Comparison of ENCODE assay signal across 1 cellular context in the genomic region with DNA sequence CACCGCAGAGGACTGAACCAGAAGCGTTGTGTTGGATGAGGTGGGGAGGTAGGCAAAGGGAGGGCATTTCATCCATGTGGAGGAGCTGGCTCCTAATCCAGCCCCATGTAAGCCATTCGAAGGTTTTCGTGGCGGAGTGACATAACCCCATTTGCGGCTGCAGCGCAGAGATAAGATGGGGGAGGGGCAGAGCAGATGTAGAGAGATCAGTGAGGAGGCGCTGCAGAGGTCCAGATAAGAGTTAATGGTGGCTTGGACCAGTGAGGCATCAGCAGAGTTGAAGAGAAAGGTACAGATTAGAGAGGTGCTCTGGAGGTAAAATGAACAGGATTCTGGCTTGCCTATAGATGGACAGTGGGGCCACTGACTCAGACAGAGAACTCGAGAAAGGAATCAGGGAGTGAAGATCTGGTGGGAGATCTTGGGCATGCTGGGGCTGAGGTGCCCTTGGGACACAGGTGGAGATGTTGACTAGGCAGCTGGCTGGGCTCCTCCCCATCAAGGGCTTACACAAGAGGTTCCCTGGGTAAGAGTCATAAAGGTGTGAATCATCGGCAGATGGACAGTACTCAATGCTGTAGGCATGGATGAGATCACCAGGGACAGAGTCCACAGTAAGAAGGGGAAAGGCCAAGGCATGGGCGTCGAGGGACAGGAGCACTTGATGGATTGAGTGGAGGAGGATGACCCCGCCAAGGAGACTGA.
TF ChIP-seq lines count a peak whose summit lies in the region.

No MANE protein-coding gene starts in this region.

TF ChIP-seq in K562, 482 proteins besides CTCF, POLR2A, EP300 and RAD21 (continued from another document and continues in another):
- TF ChIP-seq NR2F6 (CRISPR knock-in tag; IDR thresholded peaks at IDR 0.05) (no peak), MAFK (IDR thresholded peaks at IDR 0.05; ENCODE audit: low read length) (peak; percentile 54; the same call in 1 of the 2 replicates), ZNF778 (CRISPR knock-in tag; IDR thresholded peaks at IDR 0.05) (no peak), TFAM (CRISPR knock-in tag; conservative IDR thresholded peaks at IDR 0.05) (no peak), CBX3 (IDR thresholded peaks at IDR 0.05; ENCODE audit: borderline replicate concordance in 1 of 2, low read length in 2 of 2) (peak in 1 of 2 experiments; percentile 89; a peak in 2 of 3 replicates), MEF2A (IDR thresholded peaks at IDR 0.05; ENCODE audit: control insufficient read depth, low read depth, low read length) (peak; percentile 53; the same call in 1 of the 2 replicates), RB1 (IDR thresholded peaks at IDR 0.05; ENCODE audit: low read depth) (peak; percentile 92; the same call in 1 of the 2 replicates), HDGF (IDR thresholded peaks at IDR 0.05) (0 out of 2 replicates have a peak, but pooled peaks have one; percentile 80), RBM15 (IDR thresholded peaks at IDR 0.05; ENCODE audit: insufficient read depth, low read length) (no peak), CXXC5 (CRISPR knock-in tag; IDR thresholded peaks at IDR 0.05) (peak; percentile 98), ARID2 (IDR thresholded peaks at IDR 0.05) (peak; percentile 52; the same call in 1 of the 2 replicates), ZBTB17 (CRISPR knock-in tag; IDR thresholded peaks at IDR 0.05) (0 out of 2 replicates have a peak, but pooled peaks have one; percentile 42), PRPF4 (IDR thresholded peaks at IDR 0.05; ENCODE audit: insufficient read depth, low read depth, low read length, poor library complexity, severe bottlenecking) (no peak), BCOR (IDR thresholded peaks at IDR 0.05) (peak; percentile 100), CBX2 (IDR thresholded peaks at IDR 0.05; ENCODE audit: insufficient read depth, low read length, poor library complexity, severe bottlenecking) (no peak), SNAPC5 (CRISPR knock-in tag; IDR thresholded peaks at IDR 0.05) (no peak), NFE2L1 (tag; IDR thresholded peaks at IDR 0.05; ENCODE audit: borderline replicate concordance, low read depth) (no peak), ZNF212 (CRISPR knock-in tag; IDR thresholded peaks at IDR 0.05) (0 out of 2 replicates have a peak, but pooled peaks have one; percentile 3), JUNB (CRISPR knock-in tag; conservative IDR thresholded peaks at IDR 0.05) (no peak), ELF2 (CRISPR knock-in tag; IDR thresholded peaks at IDR 0.05) (no peak), CCNT2 (IDR thresholded peaks at IDR 0.05; ENCODE audit: borderline replicate concordance, extremely low read depth, insufficient read length, low read depth, low read length) (peak; percentile 97), ZZZ3 (IDR thresholded peaks at IDR 0.05) (no peak), RFX1 (IDR thresholded peaks at IDR 0.05) (no peak), ZNF79 (CRISPR knock-in tag; IDR thresholded peaks at IDR 0.05; ENCODE audit: low read depth) (0 out of 2 replicates have a peak, but pooled peaks have one; percentile 46), SAFB (IDR thresholded peaks at IDR 0.05; ENCODE audit: borderline replicate concordance, low read depth, low read length) (no peak), RAD51 (IDR thresholded peaks at IDR 0.05; ENCODE audit: borderline replicate concordance, low read depth) (peak; percentile 75; the same call in 1 of the 2 replicates), POLR3G (IDR thresholded peaks at IDR 0.05; ENCODE audit: extremely low read depth, insufficient read length, insufficient replicate concordance) (no peak), ZNF583 (CRISPR knock-in tag; IDR thresholded peaks at IDR 0.05) (peak; percentile 75), MTA3 (IDR thresholded peaks at IDR 0.05; ENCODE audit: borderline replicate concordance) (peak; percentile 96), NFYB (IDR thresholded peaks at IDR 0.05; ENCODE audit: extremely low read depth, insufficient read length) (no peak), ZNF717 (CRISPR knock-in tag; IDR thresholded peaks at IDR 0.05) (no peak), LCOR (CRISPR knock-in tag; IDR thresholded peaks at IDR 0.05) (peak; percentile 91), HIVEP1 (CRISPR knock-in tag; IDR thresholded peaks at IDR 0.05) (0 out of 2 replicates have a peak, but pooled peaks have one; percentile 19), PCBP2 (IDR thresholded peaks at IDR 0.05; ENCODE audit: low read depth, low read length, poor library complexity, severe bottlenecking) (no peak), POLR2AphosphoS5 (IDR thresholded peaks at IDR 0.05; ENCODE audit: control insufficient read depth, insufficient read depth, low read depth, low read length) (peak; percentile 100), HDAC2 (IDR thresholded peaks at IDR 0.05) (peak; percentile 100), ZNF316 (IDR thresholded peaks at IDR 0.05) (no peak), FOXJ3 (CRISPR knock-in tag; IDR thresholded peaks at IDR 0.05) (no peak), NUFIP1 (IDR thresholded peaks at IDR 0.05; ENCODE audit: partially characterized antibody) (peak; percentile 94)
- TF ChIP-seq, protein P1, sequence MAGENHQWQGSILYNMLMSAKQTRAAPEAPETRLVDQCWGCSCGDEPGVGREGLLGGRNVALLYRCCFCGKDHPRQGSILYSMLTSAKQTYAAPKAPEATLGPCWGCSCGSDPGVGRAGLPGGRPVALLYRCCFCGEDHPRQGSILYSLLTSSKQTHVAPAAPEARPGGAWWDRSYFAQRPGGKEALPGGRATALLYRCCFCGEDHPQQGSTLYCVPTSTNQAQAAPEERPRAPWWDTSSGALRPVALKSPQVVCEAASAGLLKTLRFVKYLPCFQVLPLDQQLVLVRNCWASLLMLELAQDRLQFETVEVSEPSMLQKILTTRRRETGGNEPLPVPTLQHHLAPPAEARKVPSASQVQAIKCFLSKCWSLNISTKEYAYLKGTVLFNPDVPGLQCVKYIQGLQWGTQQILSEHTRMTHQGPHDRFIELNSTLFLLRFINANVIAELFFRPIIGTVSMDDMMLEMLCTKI (IDR thresholded peaks at IDR 0.05; ENCODE audit: partially characterized antibody): no peak
- TF ChIP-seq, protein P2, sequence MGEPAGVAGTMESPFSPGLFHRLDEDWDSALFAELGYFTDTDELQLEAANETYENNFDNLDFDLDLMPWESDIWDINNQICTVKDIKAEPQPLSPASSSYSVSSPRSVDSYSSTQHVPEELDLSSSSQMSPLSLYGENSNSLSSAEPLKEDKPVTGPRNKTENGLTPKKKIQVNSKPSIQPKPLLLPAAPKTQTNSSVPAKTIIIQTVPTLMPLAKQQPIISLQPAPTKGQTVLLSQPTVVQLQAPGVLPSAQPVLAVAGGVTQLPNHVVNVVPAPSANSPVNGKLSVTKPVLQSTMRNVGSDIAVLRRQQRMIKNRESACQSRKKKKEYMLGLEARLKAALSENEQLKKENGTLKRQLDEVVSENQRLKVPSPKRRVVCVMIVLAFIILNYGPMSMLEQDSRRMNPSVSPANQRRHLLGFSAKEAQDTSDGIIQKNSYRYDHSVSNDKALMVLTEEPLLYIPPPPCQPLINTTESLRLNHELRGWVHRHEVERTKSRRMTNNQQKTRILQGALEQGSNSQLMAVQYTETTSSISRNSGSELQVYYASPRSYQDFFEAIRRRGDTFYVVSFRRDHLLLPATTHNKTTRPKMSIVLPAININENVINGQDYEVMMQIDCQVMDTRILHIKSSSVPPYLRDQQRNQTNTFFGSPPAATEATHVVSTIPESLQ (CRISPR knock-in tag; IDR thresholded peaks at IDR 0.05): peak; percentile 91; the same call in 1 of the 2 replicates
- TF ChIP-seq, protein P3, sequence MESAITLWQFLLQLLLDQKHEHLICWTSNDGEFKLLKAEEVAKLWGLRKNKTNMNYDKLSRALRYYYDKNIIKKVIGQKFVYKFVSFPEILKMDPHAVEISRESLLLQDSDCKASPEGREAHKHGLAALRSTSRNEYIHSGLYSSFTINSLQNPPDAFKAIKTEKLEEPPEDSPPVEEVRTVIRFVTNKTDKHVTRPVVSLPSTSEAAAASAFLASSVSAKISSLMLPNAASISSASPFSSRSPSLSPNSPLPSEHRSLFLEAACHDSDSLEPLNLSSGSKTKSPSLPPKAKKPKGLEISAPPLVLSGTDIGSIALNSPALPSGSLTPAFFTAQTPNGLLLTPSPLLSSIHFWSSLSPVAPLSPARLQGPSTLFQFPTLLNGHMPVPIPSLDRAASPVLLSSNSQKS (CRISPR knock-in tag; IDR thresholded peaks at IDR 0.05): no peak
- TF ChIP-seq, protein P4, sequence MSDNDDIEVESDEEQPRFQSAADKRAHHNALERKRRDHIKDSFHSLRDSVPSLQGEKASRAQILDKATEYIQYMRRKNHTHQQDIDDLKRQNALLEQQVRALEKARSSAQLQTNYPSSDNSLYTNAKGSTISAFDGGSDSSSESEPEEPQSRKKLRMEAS (CRISPR knock-in tag; IDR thresholded peaks at IDR 0.05): peak; percentile 84
- TF ChIP-seq, protein P5, sequence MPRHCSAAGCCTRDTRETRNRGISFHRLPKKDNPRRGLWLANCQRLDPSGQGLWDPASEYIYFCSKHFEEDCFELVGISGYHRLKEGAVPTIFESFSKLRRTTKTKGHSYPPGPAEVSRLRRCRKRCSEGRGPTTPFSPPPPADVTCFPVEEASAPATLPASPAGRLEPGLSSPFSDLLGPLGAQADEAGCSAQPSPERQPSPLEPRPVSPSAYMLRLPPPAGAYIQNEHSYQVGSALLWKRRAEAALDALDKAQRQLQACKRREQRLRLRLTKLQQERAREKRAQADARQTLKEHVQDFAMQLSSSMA (CRISPR knock-in tag; IDR thresholded peaks at IDR 0.05): no peak
- TF ChIP-seq, protein P6, sequence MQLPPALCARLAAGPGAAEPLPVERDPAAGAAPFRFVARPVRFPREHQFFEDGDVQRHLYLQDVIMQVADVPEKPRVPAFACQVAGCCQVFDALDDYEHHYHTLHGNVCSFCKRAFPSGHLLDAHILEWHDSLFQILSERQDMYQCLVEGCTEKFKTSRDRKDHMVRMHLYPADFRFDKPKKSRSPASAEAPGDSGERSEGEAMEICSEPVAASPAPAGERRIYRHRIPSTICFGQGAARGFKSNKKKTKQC (CRISPR knock-in tag; IDR thresholded peaks at IDR 0.05): peak; percentile 93
- TF ChIP-seq, protein P7, sequence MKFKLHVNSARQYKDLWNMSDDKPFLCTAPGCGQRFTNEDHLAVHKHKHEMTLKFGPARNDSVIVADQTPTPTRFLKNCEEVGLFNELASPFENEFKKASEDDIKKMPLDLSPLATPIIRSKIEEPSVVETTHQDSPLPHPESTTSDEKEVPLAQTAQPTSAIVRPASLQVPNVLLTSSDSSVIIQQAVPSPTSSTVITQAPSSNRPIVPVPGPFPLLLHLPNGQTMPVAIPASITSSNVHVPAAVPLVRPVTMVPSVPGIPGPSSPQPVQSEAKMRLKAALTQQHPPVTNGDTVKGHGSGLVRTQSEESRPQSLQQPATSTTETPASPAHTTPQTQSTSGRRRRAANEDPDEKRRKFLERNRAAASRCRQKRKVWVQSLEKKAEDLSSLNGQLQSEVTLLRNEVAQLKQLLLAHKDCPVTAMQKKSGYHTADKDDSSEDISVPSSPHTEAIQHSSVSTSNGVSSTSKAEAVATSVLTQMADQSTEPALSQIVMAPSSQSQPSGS (CRISPR knock-in tag; IDR thresholded peaks at IDR 0.05): no peak
- TF ChIP-seq, protein P8, sequence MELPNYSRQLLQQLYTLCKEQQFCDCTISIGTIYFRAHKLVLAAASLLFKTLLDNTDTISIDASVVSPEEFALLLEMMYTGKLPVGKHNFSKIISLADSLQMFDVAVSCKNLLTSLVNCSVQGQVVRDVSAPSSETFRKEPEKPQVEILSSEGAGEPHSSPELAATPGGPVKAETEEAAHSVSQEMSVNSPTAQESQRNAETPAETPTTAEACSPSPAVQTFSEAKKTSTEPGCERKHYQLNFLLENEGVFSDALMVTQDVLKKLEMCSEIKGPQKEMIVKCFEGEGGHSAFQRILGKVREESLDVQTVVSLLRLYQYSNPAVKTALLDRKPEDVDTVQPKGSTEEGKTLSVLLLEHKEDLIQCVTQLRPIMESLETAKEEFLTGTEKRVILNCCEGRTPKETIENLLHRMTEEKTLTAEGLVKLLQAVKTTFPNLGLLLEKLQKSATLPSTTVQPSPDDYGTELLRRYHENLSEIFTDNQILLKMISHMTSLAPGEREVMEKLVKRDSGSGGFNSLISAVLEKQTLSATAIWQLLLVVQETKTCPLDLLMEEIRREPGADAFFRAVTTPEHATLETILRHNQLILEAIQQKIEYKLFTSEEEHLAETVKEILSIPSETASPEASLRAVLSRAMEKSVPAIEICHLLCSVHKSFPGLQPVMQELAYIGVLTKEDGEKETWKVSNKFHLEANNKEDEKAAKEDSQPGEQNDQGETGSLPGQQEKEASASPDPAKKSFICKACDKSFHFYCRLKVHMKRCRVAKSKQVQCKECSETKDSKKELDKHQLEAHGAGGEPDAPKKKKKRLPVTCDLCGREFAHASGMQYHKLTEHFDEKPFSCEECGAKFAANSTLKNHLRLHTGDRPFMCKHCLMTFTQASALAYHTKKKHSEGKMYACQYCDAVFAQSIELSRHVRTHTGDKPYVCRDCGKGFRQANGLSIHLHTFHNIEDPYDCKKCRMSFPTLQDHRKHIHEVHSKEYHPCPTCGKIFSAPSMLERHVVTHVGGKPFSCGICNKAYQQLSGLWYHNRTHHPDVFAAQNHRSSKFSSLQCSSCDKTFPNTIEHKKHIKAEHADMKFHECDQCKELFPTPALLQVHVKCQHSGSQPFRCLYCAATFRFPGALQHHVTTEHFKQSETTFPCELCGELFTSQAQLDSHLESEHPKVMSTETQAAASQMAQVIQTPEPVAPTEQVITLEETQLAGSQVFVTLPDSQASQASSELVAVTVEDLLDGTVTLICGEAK (IDR thresholded peaks at IDR 0.05): no peak
- TF ChIP-seq, protein P8 (CRISPR knock-in tag; IDR thresholded peaks at IDR 0.05): no peak
